Comparison of ENCODE assay signal across 19 cellular contexts in genomic region chr17:47222032-47222431, GRCh38. TPM values are rescaled to one million over a fixed set of nuclear protein-coding genes. Genes with fewer than 3 reads are reported as not detected.
A peak's percentile ranks its signal among the peaks of the same experiment; 100 is the strongest.
DNase-seq lines count a peak whose midpoint lies in the region; ATAC-seq and TF ChIP-seq lines count a peak whose summit lies in the region.
"Had no signal": no experiment of that assay in that cellular context is flagged by ENCODE, and none has a peak within 500 bp of the region (broad histone marks: within the 10 kb centered on the region; RNA-seq: fewer than 3 reads in every experiment).

No MANE protein-coding gene starts in this region.

- H2BK120ac ChIP-seq in neuronal stem cell (ENCODE audit: low read depth, low read length) = no peak overlapping the region

- H3K4me3 ChIP-seq in BLaER1 (no peak overlapping the region), neuronal stem cell (ENCODE audit: low read length in 2 of 2) (no peak overlapping the region), hepatocyte (no peak overlapping the region), lower lobe of right lung (no peak overlapping the region)
- no peak overlapping the region for H3K4me3 ChIP-seq in CD8-positive, alpha-beta T cell (ENCODE audit: low read depth, low read length)

- no peak overlapping the region for H3K4me3 Mint-ChIP-seq in CD8-positive, alpha-beta T cell
- H3K4me3 Mint-ChIP-seq in effector memory CD8-positive, alpha-beta T cell = no peak overlapping the region

- no peak overlapping the region for H3K14ac ChIP-seq in neuronal stem cell (ENCODE audit: low read length)

- H3K4me1 Mint-ChIP-seq in CD8-positive, alpha-beta T cell (ENCODE audit: low read depth) = peaks cover 39% of the 10 kb centered on the region
- peaks cover 33 to 34% of the 10 kb centered on the region in 2 donors for H3K4me1 Mint-ChIP-seq in effector memory CD8-positive, alpha-beta T cell (ENCODE audit: low read depth in 2 of 2)

- H2AK5ac ChIP-seq in neuronal stem cell (ENCODE audit: low read depth, low read length) = no peak overlapping the region

- H3K79me2 ChIP-seq in hepatocyte = no peaks in the 10 kb centered on the region

- H2BK12ac ChIP-seq in neuronal stem cell (ENCODE audit: low read length) = no peak overlapping the region

- no peaks in the 10 kb centered on the region for H3K79me1 ChIP-seq in neuronal stem cell (ENCODE audit: low read depth, low read length)

- no peaks in the 10 kb centered on the region for H3K9me2 ChIP-seq in hepatocyte (replicated peaks; ENCODE audit: insufficient read depth)

- H3K27ac ChIP-seq in BLaER1 (no peak overlapping the region), neuronal stem cell (replicated peaks; ENCODE audit: low read length) (no peak overlapping the region), hepatocyte (no peak overlapping the region), lower lobe of right lung (no peak overlapping the region)
- no peak overlapping the region for H3K27ac ChIP-seq in CD8-positive, alpha-beta T cell (ENCODE audit: low read depth, low read length)

- H3K9me3 ChIP-seq in BLaER1 = peaks cover 34% of the 10 kb centered on the region
- H3K9me3 ChIP-seq in CD8-positive, alpha-beta T cell (ENCODE audit: low read length) = no peaks in the 10 kb centered on the region
- H3K9me3 ChIP-seq in neuronal stem cell (replicated peaks in 1 of 2; ENCODE audit: control insufficient read depth in 2 of 2, insufficient read depth in 1 of 2, low read depth in 1 of 2, low read length in 2 of 2) = peaks cover 4 to 10% of the 10 kb centered on the region in 2 donors
- peaks cover 6% of the 10 kb centered on the region for H3K9me3 ChIP-seq in hepatocyte (ENCODE audit: low read depth)
- no peaks in the 10 kb centered on the region for H3K9me3 ChIP-seq in lower lobe of right lung

- H3K4me1 ChIP-seq in BLaER1 (peaks cover 51% of the 10 kb centered on the region), neuronal stem cell (ENCODE audit: control insufficient read depth in 2 of 2, insufficient read depth in 1 of 2, low read depth in 1 of 2, low read length in 2 of 2) (peaks cover 3 to 12% of the 10 kb centered on the region in 2 donors), hepatocyte (ENCODE audit: insufficient read depth) (peaks cover 15% of the 10 kb centered on the region), lower lobe of right lung (peaks cover 29% of the 10 kb centered on the region)
- peaks cover 46% of the 10 kb centered on the region for H3K4me1 ChIP-seq in CD8-positive, alpha-beta T cell (ENCODE audit: insufficient read depth, low read length)

- no peaks in the 10 kb centered on the region for H4K20me1 ChIP-seq in BLaER1
- no peaks in the 10 kb centered on the region for H4K20me1 ChIP-seq in hepatocyte (ENCODE audit: insufficient read depth, poor library complexity, severe bottlenecking)

- H3K18ac ChIP-seq in neuronal stem cell (ENCODE audit: low read length) = peak overlapping the region; percentile 65

- intact Hi-C loops in CD8-positive, alpha-beta T cell (cut with DNase I, micrococcal nuclease) = loop anchor here in 1 of 2 experiments (5.0 kb wide), 1 partner anchor 35 kb away; the partner anchor contains the start of gene CDC27
- intact Hi-C loops in lower lobe of right lung (cut with DNase I) = no loop called here

- no peak overlapping the region for H4K91ac ChIP-seq in neuronal stem cell (ENCODE audit: low read depth, low read length, poor library complexity)

- no peak overlapping the region for H3K23ac ChIP-seq in neuronal stem cell (ENCODE audit: low read depth, low read length, poor library complexity)

- no peak for TF ChIP-seq CTCF in CD8-positive, alpha-beta T cell (IDR thresholded peaks at IDR 0.05)
- no peak for TF ChIP-seq CTCF in hepatocyte (IDR thresholded peaks at IDR 0.05; ENCODE audit: poor library complexity)
- TF ChIP-seq CTCF in lower lobe of right lung (IDR thresholded peaks at IDR 0.05) = no peak

- no peaks in the 10 kb centered on the region for H3K9me3 Mint-ChIP-seq in CD8-positive, alpha-beta T cell
- H3K9me3 Mint-ChIP-seq in effector memory CD8-positive, alpha-beta T cell = no peaks in the 10 kb centered on the region

- H2BK15ac ChIP-seq in neuronal stem cell (ENCODE audit: low read length) = peak overlapping the region; percentile 35

- H2BK5ac ChIP-seq in neuronal stem cell (ENCODE audit: low read length) = no peak overlapping the region

- H3K9ac ChIP-seq in BLaER1 = no peak overlapping the region
- peak overlapping the region; percentile 12 for H3K9ac ChIP-seq in neuronal stem cell (ENCODE audit: low read depth, low read length, poor library complexity)

- H3K27me3 ChIP-seq in BLaER1 (no peaks in the 10 kb centered on the region), neuronal stem cell (ENCODE audit: control insufficient read depth in 3 of 3, insufficient read depth in 3 of 3, low read depth in 1 of 3, low read length in 3 of 3) (peaks cover 0 to 3% (median 0%) of the 10 kb centered on the region in 3 experiments), hepatocyte (no peaks in the 10 kb centered on the region), lower lobe of right lung (ENCODE audit: low read depth) (no peaks in the 10 kb centered on the region)
- H3K27me3 ChIP-seq in CD8-positive, alpha-beta T cell (ENCODE audit: insufficient read depth, low read length) = no peaks in the 10 kb centered on the region

- DNase-seq in CD8-positive, alpha-beta T cell = no peak
- no peak for DNase-seq in effector memory CD8-positive, alpha-beta T cell
- DNase-seq in neuronal stem cell (ENCODE audit: low spot score) (no peak), hepatocyte (ENCODE audit: low spot score) (no peak), lower lobe of right lung (no peak), ureter (ENCODE audit: low spot score) (no peak)
- DNase-seq: KBM-7, MM.1S, NCI-H1694, NCI-H2081, NCI-H2227 treated with DMSO at 0.1 percent for 48 hours, NCI-H510A, NCI-H69, RPMI8226, SHP77 had no signal

- CTCF ChIA-PET in CD8-positive, alpha-beta T cell (lab: Charles Lee) = interaction anchor here (2.7 kb wide), 1 partner anchor 7 kb away, joined by 17 read pairs; no protein-coding TSS in a partner anchor

- H3K27me3 Mint-ChIP-seq in CD8-positive, alpha-beta T cell (ENCODE audit: low read depth) = no peaks in the 10 kb centered on the region
- H3K27me3 Mint-ChIP-seq in effector memory CD8-positive, alpha-beta T cell = no peaks in the 10 kb centered on the region

- whole genome bisulfite sequencing in neuronal stem cell (ENCODE audit: extremely low coverage in 2 of 2, insufficient read length in 2 of 2, insufficient replicate concordance in 1 of 2), 2 donors = no CpG with 5 or more reads among the region's 4 CpGs
- 89% methylated on average over 4 of the region's 4 CpGs for WGBS in hepatocyte (ENCODE audit: low lambda C conversion rate, missing lambda C conversion rate)

- ATAC-seq in CD8-positive, alpha-beta T cell = no peak
- no peak for ATAC-seq in effector memory CD8-positive, alpha-beta T cell (replicated peaks)
- no peak for ATAC-seq in lower lobe of right lung

- POLR2A ChIA-PET in CD8-positive, alpha-beta T cell (lab: Charles Lee) = no interaction called here

- H3K4ac ChIP-seq in neuronal stem cell (ENCODE audit: low read length) = no peak overlapping the region

- H3K36me3 Mint-ChIP-seq in CD8-positive, alpha-beta T cell = no peaks in the 10 kb centered on the region
- H3K36me3 Mint-ChIP-seq in effector memory CD8-positive, alpha-beta T cell (ENCODE audit: insufficient read depth) = peaks cover 4% of the 10 kb centered on the region

- H2AFZ ChIP-seq in neuronal stem cell (ENCODE audit: low read length) = no peak overlapping the region
- no peak overlapping the region for H2AFZ ChIP-seq in hepatocyte

- no peak overlapping the region for H4K8ac ChIP-seq in neuronal stem cell (ENCODE audit: low read depth, low read length)

- peak overlapping the region; percentile 60 for H3K27ac Mint-ChIP-seq in CD8-positive, alpha-beta T cell
- H3K27ac Mint-ChIP-seq in effector memory CD8-positive, alpha-beta T cell = peak overlapping the region; percentile 59 to 93

- peaks cover 10% of the 10 kb centered on the region; the same call in 1 of the 2 replicates for H3K36me3 ChIP-seq in BLaER1
- no peaks in the 10 kb centered on the region for H3K36me3 ChIP-seq in CD8-positive, alpha-beta T cell (ENCODE audit: insufficient read depth, low read length)
- no peaks in the 10 kb centered on the region for H3K36me3 ChIP-seq in neuronal stem cell (replicated peaks in 1 of 2; ENCODE audit: control insufficient read depth in 2 of 2, insufficient read depth in 2 of 2, low read length in 2 of 2)
- no peaks in the 10 kb centered on the region for H3K36me3 ChIP-seq in hepatocyte (replicated peaks; ENCODE audit: insufficient read depth, low read depth)
- no peaks in the 10 kb centered on the region for H3K36me3 ChIP-seq in lower lobe of right lung

- peak overlapping the region; percentile 84; the same call in 1 of the 2 replicates for H3K4me2 ChIP-seq in BLaER1
- H3K4me2 ChIP-seq in neuronal stem cell (ENCODE audit: insufficient read depth, low read length, poor library complexity, severe bottlenecking) = no peak overlapping the region
- H3K4me2 ChIP-seq in hepatocyte = no peak overlapping the region

RNA-seq across cellular contexts. Expression of gene MYL4, which starts 12.9 kb away (rescaled TPM):
- not detected for total RNA-seq in CD8-positive, alpha-beta T cell
- 2.0 TPM for polyA plus RNA-seq in neuronal stem cell (2013, experiment 1 of 2)
- 2.3 TPM for polyA plus RNA-seq in neuronal stem cell (2013, experiment 2 of 2)
- total RNA-seq in hepatocyte = 4.3 and 10.2 TPM in 2 replicates
- 28.6 and 28.7 TPM in 2 replicates for polyA plus RNA-seq in hepatocyte
- 3.0 TPM for total RNA-seq in lower lobe of right lung
- not detected for total RNA-seq in ureter
- total RNA-seq: A673, HepG2, HT-29 had no signal
- polyA plus RNA-seq: HepG2 had no signal

RNA-seq across cellular contexts. Expression of gene ITGB3, which starts 31.6 kb away (rescaled TPM):
- total RNA-seq in CD8-positive, alpha-beta T cell = not detected
- 0.01 TPM for polyA plus RNA-seq in neuronal stem cell (2013, experiment 1 of 2)
- 0.01 TPM for polyA plus RNA-seq in neuronal stem cell (2013, experiment 2 of 2)
- 1.4 TPM in 2 replicates for total RNA-seq in hepatocyte
- polyA plus RNA-seq in hepatocyte = 0.66 and 0.95 TPM in 2 replicates
- 10.5 TPM for total RNA-seq in lower lobe of right lung
- total RNA-seq in ureter = 13.2 TPM
- total RNA-seq: A673, HT-29 had no signal

RNA-seq across cellular contexts. Expression of gene CDC27, which starts 32.9 kb away (rescaled TPM):
- 10 to 100 TPM; 44.5 to 48.6 TPM for total RNA-seq in CD8-positive, alpha-beta T cell
- 58.9 TPM for polyA plus RNA-seq in neuronal stem cell (2013, experiment 1 of 2)
- polyA plus RNA-seq in neuronal stem cell (2013, experiment 2 of 2) = 57.4 TPM
- total RNA-seq in hepatocyte = 61.9 and 63.5 TPM in 2 replicates
- 35.6 and 38.4 TPM in 2 replicates for polyA plus RNA-seq in hepatocyte
- total RNA-seq in lower lobe of right lung = 76.6 TPM
- 80.3 TPM for total RNA-seq in ureter
